8 cellular contexts compared by ENCODE assay signal in genomic region chr19:18438331-18439024, GRCh38. TPM values are rescaled to one million over a fixed set of nuclear protein-coding genes. Genes with fewer than 3 reads are reported as not detected.
DNase-seq lines count a peak whose midpoint lies in the region; ATAC-seq and TF ChIP-seq lines count a peak whose summit lies in the region.

No MANE protein-coding gene starts in this region.

- H3K27ac ChIP-seq in A673 (ENCODE audit: low read depth, low read length, poor library complexity, severe bottlenecking): peak overlapping the region; percentile 84
- H3K27ac ChIP-seq in MM.1S (ENCODE audit: low read length): no peak overlapping the region
- peak overlapping the region; percentile 62 for H3K27ac ChIP-seq in effector memory CD4-positive, alpha-beta T cell (ENCODE audit: insufficient read depth, low read length, poor library complexity, severe bottlenecking)

- intact Hi-C loops in A673 (cut with micrococcal nuclease; ENCODE audit: unreplicated experiment): no loop called here

- peak overlapping the region in 1 of 6 donors; percentile 56 for H3K27ac Mint-ChIP-seq in naive B cell
- H3K27ac Mint-ChIP-seq in activated CD4-positive, alpha-beta T cell treated with anti-CD3 and anti-CD28 coated beads, Interleukin-2, amount 10 ng/mL, durations not matched to agents 7 days and 5 days: no peak overlapping the region
- H3K27ac Mint-ChIP-seq in activated T-cell treated with anti-CD3 and anti-CD28 coated beads, Interleukin-2, amount 50 U/mL, for 24 hours: no peak overlapping the region

- H2AFZ ChIP-seq in MM.1S (ENCODE audit: low read length): no peak overlapping the region

- POLR2A ChIA-PET in A673 (lab: Charles Lee; ENCODE audit: low non-redundant PET): interaction anchor here (0.6 kb wide), 1 partner anchor 528 kb away, joined by 12 read pairs; no protein-coding TSS in a partner anchor
- POLR2A ChIA-PET in activated CD4-positive, alpha-beta T cell treated with anti-CD3 and anti-CD28 coated beads, Interleukin-2, amount 10 ng/mL, durations not matched to agents 7 days and 5 days (lab: Charles Lee): no interaction called here

- H3K4me1 ChIP-seq in A673 (ENCODE audit: insufficient read depth, low read length, poor library complexity, severe bottlenecking) (peaks cover 41% of the 10 kb centered on the region), MM.1S (ENCODE audit: low read length) (no peaks in the 10 kb centered on the region)
- H3K4me1 ChIP-seq in effector memory CD4-positive, alpha-beta T cell (ENCODE audit: control insufficient read depth, insufficient read depth, low read length, poor library complexity, severe bottlenecking): peaks cover 28% of the 10 kb centered on the region

- CTCF ChIA-PET in A673 (lab: Charles Lee): interaction anchor here (0.8 to 2.0 kb wide), 2 partner anchors 13 to 23 kb away, joined by 3 to 5 read pairs; no protein-coding TSS in a partner anchor
- CTCF ChIA-PET in activated CD4-positive, alpha-beta T cell treated with anti-CD3 and anti-CD28 coated beads, Interleukin-2, amount 10 ng/mL, durations not matched to agents 7 days and 5 days (lab: Charles Lee): interaction anchor here (0.6 kb wide), 2 partner anchors 20 to 59 kb away, joined by 3 to 4 read pairs; no protein-coding TSS in a partner anchor

- H3F3A ChIP-seq in MM.1S (ENCODE audit: insufficient read depth, low read length): peaks cover 17% of the 10 kb centered on the region; the same call in 1 of the 2 replicates

- H4K20me1 ChIP-seq in MM.1S (ENCODE audit: insufficient read depth, low read length): no peaks in the 10 kb centered on the region

- H3K4me3 ChIP-seq in A673 (ENCODE audit: low read depth, low read length, poor library complexity, severe bottlenecking): peak overlapping the region; percentile 66
- H3K4me3 ChIP-seq in MM.1S (ENCODE audit: low read length): no peak overlapping the region
- H3K4me3 ChIP-seq in effector memory CD4-positive, alpha-beta T cell (ENCODE audit: insufficient read depth, low read depth, low read length, poor library complexity, severe bottlenecking): peak overlapping the region; percentile 64

- H3K27me3 ChIP-seq in A673 (replicated peaks; ENCODE audit: insufficient read depth, low read depth, low read length, poor library complexity): no peaks in the 10 kb centered on the region
- H3K27me3 ChIP-seq in MM.1S (replicated peaks; ENCODE audit: insufficient read depth, low read length): peaks cover 8% of the 10 kb centered on the region; the same call in 1 of the 2 replicates
- H3K27me3 ChIP-seq in effector memory CD4-positive, alpha-beta T cell (replicated peaks; ENCODE audit: control insufficient read depth, insufficient read depth, low read length, poor library complexity, severe bottlenecking): no peaks in the 10 kb centered on the region

- no peaks in the 10 kb centered on the region for H3K9me3 ChIP-seq in A673 (ENCODE audit: low read depth, low read length, poor library complexity, severe bottlenecking)
- H3K9me3 ChIP-seq in MM.1S (replicated peaks; ENCODE audit: insufficient read depth, low read length): no peaks in the 10 kb centered on the region
- no peaks in the 10 kb centered on the region for H3K9me3 ChIP-seq in effector memory CD4-positive, alpha-beta T cell (ENCODE audit: control insufficient read depth, low read length)

- H3K36me3 Mint-ChIP-seq in naive B cell: peaks cover 0 to 8% of the 10 kb centered on the region in 2 donors
- peaks cover 19% of the 10 kb centered on the region for H3K36me3 Mint-ChIP-seq in activated CD4-positive, alpha-beta T cell treated with anti-CD3 and anti-CD28 coated beads, Interleukin-2, amount 10 ng/mL, durations not matched to agents 7 days and 5 days (ENCODE audit: low read depth)
- peaks cover 30% of the 10 kb centered on the region for H3K36me3 Mint-ChIP-seq in activated T-cell treated with anti-CD3 and anti-CD28 coated beads, Interleukin-2, amount 50 U/mL, for 24 hours (ENCODE audit: low read depth)
- peaks cover 2% of the 10 kb centered on the region for H3K36me3 Mint-ChIP-seq in activated T-cell treated with anti-CD3 and anti-CD28 coated beads, Interleukin-2, amount 50 U/mL, for 4 hours (ENCODE audit: insufficient read depth)

- BruUV-seq in A673 (replicated peaks; lab: Mats Ljungman, UMichigan): no TSS peak

- TF ChIP-seq CTCF in A673 (conservative IDR thresholded peaks at IDR 0.05; ENCODE audit: low read depth, low read length) (no peak), MM.1S (IDR thresholded peaks at IDR 0.05; ENCODE audit: low read length) (no peak)

- peaks cover 28 to 41% (median 31%) of the 10 kb centered on the region in 3 donors for H3K4me1 Mint-ChIP-seq in naive B cell
- peaks cover 37% of the 10 kb centered on the region for H3K4me1 Mint-ChIP-seq in activated CD4-positive, alpha-beta T cell treated with anti-CD3 and anti-CD28 coated beads, Interleukin-2, amount 10 ng/mL, durations not matched to agents 7 days and 5 days
- peaks cover 36% of the 10 kb centered on the region for H3K4me1 Mint-ChIP-seq in activated T-cell treated with anti-CD3 and anti-CD28 coated beads, Interleukin-2, amount 50 U/mL, for 24 hours (ENCODE audit: low read depth)
- H3K4me1 Mint-ChIP-seq in activated T-cell treated with anti-CD3 and anti-CD28 coated beads, Interleukin-2, amount 50 U/mL, for 4 hours (ENCODE audit: low read depth): peaks cover 25% of the 10 kb centered on the region

- DNase-seq in A673 (ENCODE audit: low spot score): no peak
- no peak for DNase-seq in MM.1S
- DNase-seq in effector memory CD4-positive, alpha-beta T cell: no peak
- DNase-seq in naive B cell: no peak
- no peak for DNase-seq in activated CD4-positive, alpha-beta T cell treated with anti-CD3 and anti-CD28 coated beads, Interleukin-2, amount 10 ng/mL, durations not matched to agents 7 days and 5 days
- DNase-seq in activated T-cell treated with anti-CD3 and anti-CD28 coated beads, Interleukin-2, amount 50 U/mL, for 24 hours: no peak
- no peak for DNase-seq in activated T-cell treated with anti-CD3 and anti-CD28 coated beads, Interleukin-2, amount 50 U/mL, for 4 hours
- DNase-seq in cortex of kidney (lab: John Stamatoyannopoulos, UW): no peak

- peaks cover 4% of the 10 kb centered on the region; the same call in 1 of the 2 replicates for H3K79me2 ChIP-seq in MM.1S (ENCODE audit: low read length)

- H3K9ac ChIP-seq in MM.1S (ENCODE audit: low read length): no peak overlapping the region

- no peaks in the 10 kb centered on the region for H3K27me3 Mint-ChIP-seq in naive B cell
- no peaks in the 10 kb centered on the region for H3K27me3 Mint-ChIP-seq in activated CD4-positive, alpha-beta T cell treated with anti-CD3 and anti-CD28 coated beads, Interleukin-2, amount 10 ng/mL, durations not matched to agents 7 days and 5 days
- no peaks in the 10 kb centered on the region for H3K27me3 Mint-ChIP-seq in activated T-cell treated with anti-CD3 and anti-CD28 coated beads, Interleukin-2, amount 50 U/mL, for 24 hours
- no peaks in the 10 kb centered on the region for H3K27me3 Mint-ChIP-seq in activated T-cell treated with anti-CD3 and anti-CD28 coated beads, Interleukin-2, amount 50 U/mL, for 4 hours (ENCODE audit: low read depth)

- peak overlapping the region; percentile 64; the same call in 1 of the 2 replicates for H3K4me2 ChIP-seq in MM.1S (ENCODE audit: low read depth, low read length)

- no peaks in the 10 kb centered on the region for H3K9me2 ChIP-seq in MM.1S (replicated peaks; ENCODE audit: insufficient read depth, low read length)

- peaks cover 0 to 5% (median 0%) of the 10 kb centered on the region in 7 donors for H3K9me3 Mint-ChIP-seq in naive B cell
- H3K9me3 Mint-ChIP-seq in activated CD4-positive, alpha-beta T cell treated with anti-CD3 and anti-CD28 coated beads, Interleukin-2, amount 10 ng/mL, durations not matched to agents 7 days and 5 days: peaks cover 3% of the 10 kb centered on the region
- H3K9me3 Mint-ChIP-seq in activated T-cell treated with anti-CD3 and anti-CD28 coated beads, Interleukin-2, amount 50 U/mL, for 24 hours: peaks cover 2% of the 10 kb centered on the region
- peaks cover 3% of the 10 kb centered on the region for H3K9me3 Mint-ChIP-seq in activated T-cell treated with anti-CD3 and anti-CD28 coated beads, Interleukin-2, amount 50 U/mL, for 4 hours

- ATAC-seq in naive B cell (ENCODE audit: low read depth in 2 of 2): no peak
- no peak for ATAC-seq in activated T-cell treated with anti-CD3 and anti-CD28 coated beads, Interleukin-2, amount 50 U/mL, for 4 hours

- peaks cover 26% of the 10 kb centered on the region for H3K36me3 ChIP-seq in A673 (ENCODE audit: insufficient read depth, low read length, poor library complexity, severe bottlenecking)
- H3K36me3 ChIP-seq in MM.1S (replicated peaks; ENCODE audit: insufficient read depth, low read length): no peaks in the 10 kb centered on the region
- peaks cover 3% of the 10 kb centered on the region for H3K36me3 ChIP-seq in effector memory CD4-positive, alpha-beta T cell (ENCODE audit: control insufficient read depth, insufficient read depth, low read length)

- peak overlapping the region in 5 of 8 donors; percentile 54 to 82 (median 71) for H3K4me3 Mint-ChIP-seq in naive B cell
- H3K4me3 Mint-ChIP-seq in activated CD4-positive, alpha-beta T cell treated with anti-CD3 and anti-CD28 coated beads, Interleukin-2, amount 10 ng/mL, durations not matched to agents 7 days and 5 days: no peak overlapping the region
- no peak overlapping the region for H3K4me3 Mint-ChIP-seq in activated T-cell treated with anti-CD3 and anti-CD28 coated beads, Interleukin-2, amount 50 U/mL, for 24 hours
- H3K4me3 Mint-ChIP-seq in activated T-cell treated with anti-CD3 and anti-CD28 coated beads, Interleukin-2, amount 50 U/mL, for 4 hours: no peak overlapping the region

RNA-seq across cellular contexts. Expression of gene ISYNA1, which starts 0.5 kb away (rescaled TPM):
- 153 and 223 TPM in 2 replicates for total RNA-seq in A673 (2021)
- 10 to 100 TPM in 2 of 6 donors, 1 to 10 TPM in 4; 6.3 to 12.2 (median 8.6) TPM for polyA plus RNA-seq in naive B cell (ENCODE audit: low read depth in 6 of 6)
- 10 to 100 TPM; 10.7 to 12.1 TPM for total RNA-seq in activated CD4-positive, alpha-beta T cell treated with anti-CD3 and anti-CD28 coated beads, Interleukin-2, amount 10 ng/mL, durations not matched to agents 7 days and 5 days
- total RNA-seq in activated T-cell treated with anti-CD3 and anti-CD28 coated beads, Interleukin-2, amount 50 U/mL, for 4 hours: 10 to 100 TPM; 10.2 to 16.6 (median 14.4) TPM

RNA-seq across cellular contexts. Expression of gene SSBP4, which starts 19.3 kb away (rescaled TPM):
- total RNA-seq in A673 (2021): 242 and 248 TPM in 2 replicates
- 10 to 100 TPM; 54.7 to 78.0 (median 61.8) TPM for polyA plus RNA-seq in naive B cell (ENCODE audit: low read depth in 6 of 6)
- total RNA-seq in activated CD4-positive, alpha-beta T cell treated with anti-CD3 and anti-CD28 coated beads, Interleukin-2, amount 10 ng/mL, durations not matched to agents 7 days and 5 days: 100 to 1,000 TPM; 112 to 123 TPM
- total RNA-seq in activated T-cell treated with anti-CD3 and anti-CD28 coated beads, Interleukin-2, amount 50 U/mL, for 4 hours: 100 to 1,000 TPM; 119 to 155 (median 135) TPM

RNA-seq across cellular contexts. Expression of gene LRRC25, which starts 41.1 kb away (rescaled TPM):
- not detected in 2 replicates for total RNA-seq in A673 (2021)
- polyA plus RNA-seq in naive B cell (ENCODE audit: low read depth in 6 of 6): 10 to 100 TPM in 4 of 6 donors, 1 to 10 TPM in 1, under 1 TPM in 1; 0.17 to 30.8 (median 17.9) TPM
- not detected for total RNA-seq in activated CD4-positive, alpha-beta T cell treated with anti-CD3 and anti-CD28 coated beads, Interleukin-2, amount 10 ng/mL, durations not matched to agents 7 days and 5 days
- not detected for total RNA-seq in activated T-cell treated with anti-CD3 and anti-CD28 coated beads, Interleukin-2, amount 50 U/mL, for 4 hours

RNA-seq across cellular contexts. Expression of gene GDF15, which starts 52.5 kb away (rescaled TPM):
- 4.0 and 4.7 TPM in 2 replicates for total RNA-seq in A673 (2021)
- not detected for polyA plus RNA-seq in naive B cell (ENCODE audit: low read depth in 6 of 6)
- not detected for total RNA-seq in activated CD4-positive, alpha-beta T cell treated with anti-CD3 and anti-CD28 coated beads, Interleukin-2, amount 10 ng/mL, durations not matched to agents 7 days and 5 days
- total RNA-seq in activated T-cell treated with anti-CD3 and anti-CD28 coated beads, Interleukin-2, amount 50 U/mL, for 4 hours: under 1 TPM; 0.53 to 0.71 (median 0.56) TPM

Comparison
In these comparisons a context has a peak if more than half of its experiments do, and no peak if none do; other contexts are left out.
1. H3K4me3 Mint-ChIP-seq: peak in naive B cell (5 of 8); none in activated CD4-positive, alpha-beta T cell treated with anti-CD3 and anti-CD28 coated beads, Interleukin-2, amount 10 ng/mL, durations not matched to agents 7 days and 5 days (single experiment), activated T-cell treated with anti-CD3 and anti-CD28 coated beads, Interleukin-2, amount 50 U/mL, for 24 hours (single experiment) and activated T-cell treated with anti-CD3 and anti-CD28 coated beads, Interleukin-2, amount 50 U/mL, for 4 hours (single experiment).